ENCODE assay signal across 21 cellular contexts in the genomic region with DNA sequence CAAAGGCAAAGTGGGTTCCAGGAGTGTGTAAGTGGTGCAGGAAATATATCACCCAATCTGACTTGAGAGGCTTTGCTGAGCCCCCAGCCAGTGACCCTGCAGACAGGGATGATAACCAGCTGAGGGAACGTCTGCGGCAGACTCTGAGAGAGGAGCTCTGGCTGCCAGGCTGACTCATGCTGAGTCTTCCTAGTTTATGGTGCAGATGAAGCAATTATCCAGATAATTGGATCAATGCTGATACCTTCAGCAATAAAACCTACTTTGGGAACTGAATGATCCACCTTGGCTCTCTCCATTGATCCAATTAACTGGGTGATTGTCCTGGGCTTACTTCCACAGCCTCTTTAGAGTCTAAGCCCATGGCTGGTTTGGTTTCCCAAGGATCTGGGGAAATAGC. TPM values are rescaled to one million over a fixed set of nuclear protein-coding genes. Genes with fewer than 3 reads are reported as not detected.
DNase-seq lines count a peak whose midpoint lies in the region; ATAC-seq and TF ChIP-seq lines count a peak whose summit lies in the region.
"Had no signal": no experiment of that assay in that cellular context is flagged by ENCODE, and none has a peak within 500 bp of the region (broad histone marks: within the 10 kb centered on the region; RNA-seq: fewer than 3 reads in every experiment).

No MANE protein-coding gene starts in this region.

- H3K79me2 ChIP-seq in fibroblast of lung (ENCODE audit: control insufficient read depth, insufficient read depth, low read length) (no peaks in the 10 kb centered on the region), neural progenitor cell (ENCODE audit: low read depth) (no peaks in the 10 kb centered on the region)

- no peak overlapping the region for H3K9ac ChIP-seq in fibroblast of lung (ENCODE audit: insufficient read depth, low read length)
- H3K9ac ChIP-seq in neural progenitor cell: no peak overlapping the region

- H3K4me3 ChIP-seq in fibroblast of lung (replicated peaks in 1 of 4; ENCODE audit: control extremely low read depth in 1 of 4, insufficient read depth in 1 of 4, low read depth in 3 of 4, low read length in 4 of 4) (no peak overlapping the region), neural progenitor cell (no peak overlapping the region)
- H3K4me3 ChIP-seq: ascending aorta, SK-N-MC, skin epidermis, uterus had no signal

- H2AFZ ChIP-seq in fibroblast of lung (ENCODE audit: low read length): no peak overlapping the region
- no peak overlapping the region for H2AFZ ChIP-seq in neural progenitor cell (replicated peaks)

- H3K27ac Mint-ChIP-seq in neural progenitor cell: no peak overlapping the region
- H3K27ac Mint-ChIP-seq: IgD-negative memory B cell, mesothelial cell of epicardium had no signal

- H3K36me3 ChIP-seq in fibroblast of lung (ENCODE audit: control insufficient read depth, insufficient read depth, low read length) (no peaks in the 10 kb centered on the region), neural progenitor cell (no peaks in the 10 kb centered on the region)
- H3K36me3 ChIP-seq: ascending aorta, uterus had no signal

- no peak for TF ChIP-seq CTCF in fibroblast of lung (conservative IDR thresholded peaks at IDR 0.05 in 1 of 2, IDR thresholded peaks at IDR 0.05 in 1 of 2; ENCODE audit: low read depth in 1 of 2, low read length in 2 of 2)
- TF ChIP-seq CTCF in neural progenitor cell (IDR thresholded peaks at IDR 0.05): no peak

- no peaks in the 10 kb centered on the region for H4K20me1 ChIP-seq in fibroblast of lung (ENCODE audit: control insufficient read depth, extremely low read depth, insufficient read depth, low read length)
- H4K20me1 ChIP-seq in neural progenitor cell (ENCODE audit: low read depth): no peaks in the 10 kb centered on the region

- H3K4me2 ChIP-seq in fibroblast of lung (ENCODE audit: extremely low read depth, insufficient read depth, low read length): no peak overlapping the region
- H3K4me2 ChIP-seq in neural progenitor cell: no peak overlapping the region

- H3K36me3 Mint-ChIP-seq in neural progenitor cell: no peaks in the 10 kb centered on the region
- H3K36me3 Mint-ChIP-seq: IgD-negative memory B cell, mesothelial cell of epicardium had no signal

- no peaks in the 10 kb centered on the region for H3K27me3 ChIP-seq in fibroblast of lung (ENCODE audit: control insufficient read depth, insufficient read depth, low read length)
- H3K27me3 ChIP-seq in neural progenitor cell: peaks cover 35% of the 10 kb centered on the region
- H3K27me3 ChIP-seq: ascending aorta, uterus had no signal

- H3K9me3 Mint-ChIP-seq in neural progenitor cell: no peaks in the 10 kb centered on the region
- H3K9me3 Mint-ChIP-seq: IgD-negative memory B cell had no signal

- H3K9me3 ChIP-seq in fibroblast of lung (ENCODE audit: control insufficient read depth, insufficient read depth, low read depth, low read length) (no peaks in the 10 kb centered on the region), neural progenitor cell (ENCODE audit: low read depth) (no peaks in the 10 kb centered on the region)
- H3K9me3 ChIP-seq: ascending aorta, uterus had no signal

- H3F3A ChIP-seq in neural progenitor cell (ENCODE audit: low read depth): peaks cover 6% of the 10 kb centered on the region

- H3K27ac ChIP-seq in fibroblast of lung (ENCODE audit: insufficient read depth, low read length): no peak overlapping the region
- H3K27ac ChIP-seq in neural progenitor cell: no peak overlapping the region
- H3K27ac ChIP-seq: ascending aorta, SK-N-MC, skin epidermis, uterus had no signal

- DNase-seq in EH (ENCODE audit: low read depth) (peak; percentile 73), NCI-H82 (lab: John Stamatoyannopoulos, UW) (peak; percentile 100), fibroblast of lung (ENCODE audit: low read depth in 2 of 2) (peak; percentile 10 to 54), neural progenitor cell (ENCODE audit: low spot score) (peak; percentile 41), DMS 273 (lab: John Stamatoyannopoulos, UW; ENCODE audit: unreplicated experiment) (no peak)
- no peak for DNase-seq in activated CD4-positive, alpha-beta T cell treated with anti-CD3 and anti-CD28 coated beads, Interleukin-2, amount 50 U/mL, for 4 hours
- DNase-seq: activated effector memory CD4-positive, alpha-beta T cell treated with anti-CD3 and anti-CD28 coated beads, Interleukin-2, amount 50 U/mL, for 16 hours; C1 segment of cervical spinal cord; NCI-H1105; nucleus accumbens; stimulated activated naive CD8-positive, alpha-beta T cell treated with anti-CD3 and anti-CD28 coated beads, Interleukin-15, Interleukin-2, amounts not matched to agents 100 U/mL and 50 U/mL, for 24 hours; uterus had no signal

- no peaks in the 10 kb centered on the region for H3K4me1 ChIP-seq in fibroblast of lung (ENCODE audit: control insufficient read depth, extremely low read depth, insufficient read depth, low read length)
- H3K4me1 ChIP-seq in neural progenitor cell: peaks cover 9% of the 10 kb centered on the region
- H3K4me1 ChIP-seq: ascending aorta, uterus had no signal

- no peak overlapping the region for H3K4me3 Mint-ChIP-seq in neural progenitor cell
- H3K4me3 Mint-ChIP-seq: IgD-negative memory B cell, mesothelial cell of epicardium had no signal

- H3K4me1 Mint-ChIP-seq in neural progenitor cell: no peaks in the 10 kb centered on the region
- H3K4me1 Mint-ChIP-seq: IgD-negative memory B cell had no signal

- peaks cover 9% of the 10 kb centered on the region for H3K27me3 Mint-ChIP-seq in neural progenitor cell (ENCODE audit: insufficient read depth, low read depth)

- no peak for ATAC-seq in HG03342 (IDR thresholded peaks at IDR 0.05; ENCODE audit: unreplicated experiment)
- ATAC-seq in HG02885 (IDR thresholded peaks at IDR 0.05; ENCODE audit: poor library complexity, unreplicated experiment): no peak
- ATAC-seq: stimulated activated naive CD8-positive, alpha-beta T cell treated with anti-CD3 and anti-CD28 coated beads, Interleukin-15, Interleukin-2, amounts not matched to agents 100 U/mL and 50 U/mL, for 24 hours had no signal

RNA-seq across cellular contexts. Expression of a gene that starts 7.3 kb away (rescaled TPM):
- total RNA-seq in fibroblast of lung (not detected in 2 replicates), neural progenitor cell (ENCODE audit: low replicate concordance) (not detected in 2 replicates)
- not detected in 2 replicates for polyA plus RNA-seq in fibroblast of lung
- not detected in 2 replicates for polyA plus RNA-seq in fibroblast of lung (2012)
- polyA minus RNA-seq in fibroblast of lung (ENCODE audit: low replicate concordance): not detected in 2 replicates
- total RNA-seq: mesothelial cell of epicardium, NCI-H460, OCI-LY7, uterus had no signal
- polyA plus RNA-seq: IgD-negative memory B cell had no signal

Comparison
In these comparisons a context has a peak if more than half of its experiments do, and no peak if none do; other contexts are left out.
1. DNase-seq: peak in EH (single experiment), NCI-H82 (single experiment), fibroblast of lung (2 of 2) and neural progenitor cell (single experiment); none in DMS 273 (single experiment) and activated CD4-positive, alpha-beta T cell treated with anti-CD3 and anti-CD28 coated beads, Interleukin-2, amount 50 U/mL, for 4 hours (0 of 2).